20 cellular contexts compared by ENCODE assay signal in the genomic region with DNA sequence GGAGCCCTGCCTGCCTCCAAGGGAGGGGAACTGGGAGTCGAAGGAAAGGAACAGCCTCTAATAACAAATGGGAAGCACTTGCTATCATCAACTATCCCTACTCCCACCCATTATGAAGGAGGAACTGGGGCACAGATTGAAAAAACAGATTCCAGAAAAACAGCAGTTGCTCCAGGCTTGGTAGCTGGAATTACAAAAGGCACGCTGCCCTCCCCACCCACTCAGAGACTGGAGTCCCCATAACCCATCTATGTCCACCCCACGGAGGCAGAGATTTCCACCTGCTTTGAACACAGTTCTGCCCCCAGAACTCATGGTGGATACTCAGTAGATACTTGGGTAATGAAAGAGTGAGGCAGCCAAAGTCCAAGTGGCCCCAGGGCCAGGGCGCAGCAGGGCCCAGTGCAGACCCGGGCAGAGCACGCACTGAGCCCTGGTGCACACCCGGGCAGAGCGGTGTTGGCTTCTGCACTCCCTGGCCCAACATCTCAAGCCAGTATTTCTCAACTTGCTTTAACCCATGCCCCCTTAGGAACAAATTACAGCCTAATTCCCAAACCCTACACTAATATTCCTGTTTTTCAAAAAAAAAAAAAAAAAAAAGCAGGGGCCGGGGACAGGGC. TPM values are rescaled to one million over a fixed set of nuclear protein-coding genes. Genes with fewer than 3 reads are reported as not detected.
"Had no signal": no experiment of that assay in that cellular context is flagged by ENCODE, and none has a peak within 500 bp of the region (broad histone marks: within the 10 kb centered on the region; RNA-seq: fewer than 3 reads in every experiment).

No MANE protein-coding gene starts in this region.

- H3K9me3 Mint-ChIP-seq: immature natural killer cell, naive B cell, T-cell had no signal

- H3K27ac Mint-ChIP-seq: T-cell had no signal

- H3K9ac ChIP-seq: SK-N-SH had no signal

- H3K9me3 ChIP-seq: adrenal gland, esophagus muscularis mucosa, SK-N-SH, suprapubic skin had no signal

- H3K27me3 ChIP-seq: adrenal gland, cardiac muscle cell, esophagus muscularis mucosa, suprapubic skin had no signal

- H3K27me3 Mint-ChIP-seq: naive B cell, T-cell had no signal

- ATAC-seq: activated CD4-positive, CD25-positive, alpha-beta regulatory T cell treated with anti-CD3 and anti-CD28 coated beads, Interleukin-2, amount 50 U/mL, for 24 hours; stimulated activated naive CD8-positive, alpha-beta T cell treated with anti-CD3 and anti-CD28 coated beads, Interleukin-15, Interleukin-2, amounts not matched to agents 100 U/mL and 50 U/mL, for 24 hours; T-cell had no signal

- DNase-seq: activated naive CD4-positive, alpha-beta T cell treated with anti-CD3 and anti-CD28 coated beads, Interleukin-2, amount 50 U/mL, for 16 hours; adrenal gland; effector CD4-positive, alpha-beta T cell; glutamatergic neuron; immature natural killer cell; naive B cell; retina; SK-N-SH; stimulated activated naive CD8-positive, alpha-beta T cell treated with anti-CD3 and anti-CD28 coated beads, Interleukin-15, Interleukin-2, amounts not matched to agents 100 U/mL and 50 U/mL, for 24 hours; T-cell; T-helper 9 cell had no signal

- H3K4me3 Mint-ChIP-seq: immature natural killer cell, naive B cell, T-cell had no signal

- H3K27ac ChIP-seq: cardiac muscle cell, esophagus muscularis mucosa, suprapubic skin had no signal

- H3K4me3 ChIP-seq: adrenal gland, cardiac muscle cell, esophagus muscularis mucosa, lung, skin epidermis, suprapubic skin had no signal

RNA-seq across cellular contexts. Expression of a gene that starts 19.1 kb away (rescaled TPM):
- total RNA-seq: mononuclear cell, ureter had no signal
- polyA plus RNA-seq: immature natural killer cell had no signal

RNA-seq across cellular contexts. Expression of a gene that starts 27.4 kb away (rescaled TPM):
- total RNA-seq: cardiac muscle cell, esophagus muscularis mucosa, fibroblast of villous mesenchyme, lung, suprapubic skin, T-cell, ureter had no signal
- polyA plus RNA-seq: immature natural killer cell, lung had no signal
